Comparison of ENCODE assay signal across 13 cellular contexts in genomic region chr2:85231952-85232351, GRCh38.
"Had no signal": no experiment of that assay in that cellular context is flagged by ENCODE, and none has a peak within 500 bp of the region (broad histone marks: within the 10 kb centered on the region; RNA-seq: fewer than 3 reads in every experiment).

No MANE protein-coding gene starts in this region.

- DNase-seq: activated CD4-positive, alpha-beta T cell treated with anti-CD3 and anti-CD28 coated beads, Interleukin-2, amount 10 ng/mL, durations not matched to agents 7 days and 5 days; activated CD8-positive, alpha-beta memory T cell treated with anti-CD3 and anti-CD28 coated beads for 24 hours; activated naive CD4-positive, alpha-beta T cell treated with anti-CD3 and anti-CD28 coated beads, Interleukin-2, amount 10 ng/mL, durations not matched to agents 7 days and 5 days; hippocampal formation; naive thymus-derived CD4-positive, alpha-beta T cell; occipital lobe; psoas muscle; right lobe of liver; stimulated activated CD4-positive, alpha-beta T cell treated with anti-CD3 and anti-CD28 coated beads, Interleukin-2, amount 100 ng/mL, for 24 hours; stimulated activated naive CD4-positive, alpha-beta T cell; substantia nigra; trophoblast cell had no signal

- H3K4me1 ChIP-seq: psoas muscle had no signal

- H3K9me3 ChIP-seq: psoas muscle, right lobe of liver had no signal

- H3K36me3 ChIP-seq: right lobe of liver had no signal

- H3K4me3 ChIP-seq: psoas muscle, right lobe of liver had no signal

- H3K27me3 ChIP-seq: right lobe of liver had no signal

- FAIRE-seq: islet of Langerhans had no signal

- H3K27ac ChIP-seq: psoas muscle, right lobe of liver had no signal

- ATAC-seq: naive thymus-derived CD4-positive, alpha-beta T cell had no signal
